In the genomic region with DNA sequence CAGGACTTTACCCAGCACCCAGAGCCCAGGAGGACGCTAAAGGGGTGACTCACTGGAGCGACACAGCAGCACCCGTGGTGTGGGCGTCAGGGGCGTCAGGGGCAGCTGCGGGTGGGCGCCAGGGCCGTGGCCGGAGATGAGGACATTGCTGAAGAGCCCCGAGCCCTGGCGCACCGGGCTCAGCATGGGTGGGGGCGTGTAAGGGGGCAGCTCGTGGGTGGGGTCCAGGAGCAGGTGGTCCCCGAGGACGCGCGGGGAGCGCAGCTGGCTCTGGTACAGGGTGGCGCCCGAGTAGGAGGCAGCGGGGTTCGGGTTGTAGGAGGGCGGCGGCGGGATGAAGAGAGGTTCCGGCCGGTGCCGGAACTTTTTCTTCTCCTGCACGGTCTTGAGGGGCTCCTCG, we compare ENCODE assay signal across 24 cellular contexts.
"Had no signal": no experiment of that assay in that cellular context is flagged by ENCODE, and none has a peak within 500 bp of the region (broad histone marks: within the 10 kb centered on the region; RNA-seq: fewer than 3 reads in every experiment).

No MANE protein-coding gene starts in this region.

- H3K4me1 Mint-ChIP-seq: naive B cell had no signal

- H3K4me3 ChIP-seq: coronary artery, esophagus muscularis mucosa, lower lobe of right lung had no signal

- H3K27me3 ChIP-seq: esophagus muscularis mucosa, suprapubic skin had no signal

- H3K27ac Mint-ChIP-seq: activated naive CD4-positive, alpha-beta T cell treated with anti-CD3 and anti-CD28 coated beads for 36 hours; activated naive CD8-positive, alpha-beta T cell treated with anti-CD3 and anti-CD28 coated beads, Interleukin-2, amount 10 ng/mL, durations not matched to agents 7 days and 5 days; activated T-helper 2 cell treated with anti-CD3 and anti-CD28 coated beads, Interferon-gamma antibody, Interleukin-2, Interleukin-4, amounts not matched to agents 10 μg/mL and 5 μg/mL and 100 μg/mL, durations not matched to agents 14 hours and 24 hours and 36 hours; naive B cell; stimulated activated naive CD8-positive, alpha-beta T cell treated with anti-CD3 and anti-CD28 coated beads, Interleukin-15, Interleukin-2, amounts not matched to agents 100 ng/mL and 50 ng/mL, for 24 hours; T-helper 17 cell had no signal

- H3K4me3 Mint-ChIP-seq: activated naive CD4-positive, alpha-beta T cell treated with anti-CD3 and anti-CD28 coated beads for 36 hours; activated naive CD8-positive, alpha-beta T cell treated with anti-CD3 and anti-CD28 coated beads, Interleukin-2, amount 10 ng/mL, durations not matched to agents 7 days and 5 days; activated T-cell treated with anti-CD3 and anti-CD28 coated beads, Interleukin-2, amount 50 U/mL, for 4 hours; neural crest cell; stimulated activated naive CD8-positive, alpha-beta T cell treated with anti-CD3 and anti-CD28 coated beads, Interleukin-15, Interleukin-2, amounts not matched to agents 100 ng/mL and 50 ng/mL, for 24 hours; T-helper 17 cell had no signal

- H3K36me3 Mint-ChIP-seq: naive B cell had no signal

- ATAC-seq: activated T-cell treated with anti-CD3 and anti-CD28 coated beads, Interleukin-2, amount 50 U/mL, for 4 hours; lower lobe of right lung; T-helper 17 cell had no signal

- H3K9me3 ChIP-seq: esophagus muscularis mucosa, lower lobe of right lung, suprapubic skin had no signal

- DNase-seq: activated CD4-positive, alpha-beta T cell treated with anti-CD3 and anti-CD28 coated beads for 48 hours; activated CD4-positive, CD25-positive, alpha-beta regulatory T cell; activated CD8-positive, alpha-beta memory T cell treated with anti-CD3 and anti-CD28 coated beads, Interleukin-2, amount 50 U/mL, for 4 hours; activated naive CD4-positive, alpha-beta T cell treated with anti-CD3 and anti-CD28 coated beads for 36 hours; activated naive CD8-positive, alpha-beta T cell treated with anti-CD3 and anti-CD28 coated beads, Interleukin-2, amount 10 ng/mL, durations not matched to agents 7 days and 5 days; activated T-cell treated with anti-CD3 and anti-CD28 coated beads, Interleukin-2, amount 50 U/mL, for 4 hours; amniotic stem cell; cerebellar nuclear complex; head of caudate nucleus; lower lobe of right lung; mesendoderm; naive B cell; stimulated activated CD4-positive, alpha-beta T cell treated with anti-CD3 and anti-CD28 coated beads, Interleukin-4, amount 100 ng/mL, for 1 hour; T-helper 17 cell; trophoblast cell had no signal

- H3K27me3 Mint-ChIP-seq: activated naive CD8-positive, alpha-beta T cell treated with anti-CD3 and anti-CD28 coated beads, Interleukin-2, amount 10 ng/mL, durations not matched to agents 7 days and 5 days; progenitor cell of endocrine pancreas; stimulated activated naive CD8-positive, alpha-beta T cell treated with anti-CD3 and anti-CD28 coated beads, Interleukin-15, Interleukin-2, amounts not matched to agents 100 ng/mL and 50 ng/mL, for 24 hours; T-helper 17 cell had no signal

- FAIRE-seq: frontal cortex, keratinocyte had no signal

- H3K27ac ChIP-seq: coronary artery, lower lobe of right lung had no signal

- H3K9me3 Mint-ChIP-seq: activated naive CD4-positive, alpha-beta T cell treated with anti-CD3 and anti-CD28 coated beads for 36 hours; activated naive CD8-positive, alpha-beta T cell treated with anti-CD3 and anti-CD28 coated beads, Interleukin-2, amount 10 ng/mL, durations not matched to agents 7 days and 5 days; activated T-cell treated with anti-CD3 and anti-CD28 coated beads, Interleukin-2, amount 50 U/mL, for 4 hours; activated T-helper 2 cell treated with anti-CD3 and anti-CD28 coated beads, Interferon-gamma antibody, Interleukin-2, Interleukin-4, amounts not matched to agents 10 μg/mL and 5 μg/mL and 100 μg/mL, durations not matched to agents 14 hours and 24 hours and 36 hours; naive B cell; neural crest cell; stimulated activated naive CD8-positive, alpha-beta T cell treated with anti-CD3 and anti-CD28 coated beads, Interleukin-15, Interleukin-2, amounts not matched to agents 100 ng/mL and 50 ng/mL, for 24 hours had no signal
